In the genomic region with DNA sequence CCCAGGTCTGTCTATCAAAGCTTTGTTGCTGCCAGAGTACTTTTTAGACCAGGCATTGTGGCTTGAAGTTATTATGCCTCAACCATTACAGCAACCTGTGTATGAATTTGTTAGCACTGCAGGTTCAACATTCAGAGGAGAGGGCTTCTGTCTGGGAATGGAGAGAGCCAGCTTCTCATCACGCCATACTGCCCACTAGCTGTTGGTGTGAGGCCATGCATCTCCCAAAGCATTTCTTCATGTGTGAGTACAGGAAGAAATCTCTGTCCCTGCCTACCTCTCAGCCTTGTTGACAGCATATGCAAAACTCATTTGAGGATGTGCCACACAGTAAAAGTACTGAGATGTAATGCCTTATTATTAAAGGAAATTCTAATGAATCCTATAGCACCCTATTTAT, we compare ENCODE assay signal across 11 cellular contexts.
A peak's percentile ranks its signal among the peaks of the same experiment; 100 is the strongest.
DNase-seq lines count a peak whose midpoint lies in the region; ATAC-seq, FAIRE-seq and TF ChIP-seq lines count a peak whose summit lies in the region.
"Had no signal": no experiment of that assay in that cellular context is flagged by ENCODE, and none has a peak within 500 bp of the region (broad histone marks: within the 10 kb centered on the region; RNA-seq: fewer than 3 reads in every experiment).

No MANE protein-coding gene starts in this region.

- H3K4me3 Mint-ChIP-seq in activated naive CD4-positive, alpha-beta T cell treated with anti-CD3 and anti-CD28 coated beads, Interleukin-2, amount 10 ng/mL, durations not matched to agents 7 days and 5 days: no peak overlapping the region
- H3K4me3 Mint-ChIP-seq: stimulated activated naive CD8-positive, alpha-beta T cell treated with anti-CD3 and anti-CD28 coated beads, Interleukin-15, Interleukin-2, amounts not matched to agents 100 ng/mL and 50 ng/mL, for 24 hours had no signal

- H3K27ac Mint-ChIP-seq in activated naive CD4-positive, alpha-beta T cell treated with anti-CD3 and anti-CD28 coated beads, Interleukin-2, amount 10 ng/mL, durations not matched to agents 7 days and 5 days: no peak overlapping the region
- H3K27ac Mint-ChIP-seq: stimulated activated naive CD8-positive, alpha-beta T cell treated with anti-CD3 and anti-CD28 coated beads, Interleukin-15, Interleukin-2, amounts not matched to agents 100 ng/mL and 50 ng/mL, for 24 hours had no signal

- no peaks in the 10 kb centered on the region for H3K4me1 Mint-ChIP-seq in activated naive CD4-positive, alpha-beta T cell treated with anti-CD3 and anti-CD28 coated beads, Interleukin-2, amount 10 ng/mL, durations not matched to agents 7 days and 5 days

- H3K4me3 ChIP-seq in cardiac muscle cell (no peak overlapping the region), heart left ventricle (no peak overlapping the region), NB4 (ENCODE audit: low read depth, low read length) (no peak overlapping the region), epithelial cell of esophagus (ENCODE audit: low read length) (no peak overlapping the region), small intestine (ENCODE audit: low read depth in 1 of 2, low read length in 2 of 2) (no peak overlapping the region)
- H3K4me3 ChIP-seq: BLaER1 had no signal

- H3K4me1 ChIP-seq in cardiac muscle cell (ENCODE audit: low read depth) (no peaks in the 10 kb centered on the region), heart left ventricle (no peaks in the 10 kb centered on the region), small intestine (ENCODE audit: control insufficient read depth in 2 of 2, insufficient read depth in 1 of 2, low read depth in 1 of 2, low read length in 1 of 2) (no peaks in the 10 kb centered on the region)

- ATAC-seq in heart left ventricle (no peak), GM19351 (IDR thresholded peaks at IDR 0.05; ENCODE audit: unreplicated experiment) (no peak)

- no peaks in the 10 kb centered on the region for H3K27me3 ChIP-seq in cardiac muscle cell
- no peaks in the 10 kb centered on the region for H3K27me3 ChIP-seq in heart left ventricle
- H3K27me3 ChIP-seq in small intestine (ENCODE audit: control insufficient read depth in 2 of 2, insufficient read depth in 2 of 2, low read length in 2 of 2): no peaks in the 10 kb centered on the region
- H3K27me3 ChIP-seq: BLaER1 had no signal

- H3K36me3 ChIP-seq in cardiac muscle cell (no peaks in the 10 kb centered on the region), heart left ventricle (no peaks in the 10 kb centered on the region), small intestine (ENCODE audit: control insufficient read depth in 2 of 2, insufficient read depth in 2 of 2, low read length in 2 of 2) (no peaks in the 10 kb centered on the region)
- H3K36me3 ChIP-seq: BLaER1 had no signal

- no peak for FAIRE-seq in small intestine (lab: Jason Lieb, UNC)

- TF ChIP-seq POLR2A in heart left ventricle (IDR thresholded peaks at IDR 0.05): no peak
- TF ChIP-seq POLR2A in NB4 (IDR thresholded peaks at IDR 0.05; ENCODE audit: extremely low read depth, insufficient read length): no peak

- TF ChIP-seq CTCF in cardiac muscle cell (IDR thresholded peaks at IDR 0.05; ENCODE audit: low read depth, low read length) (peak; percentile 45), heart left ventricle (IDR thresholded peaks at IDR 0.05) (peak in 4 of 12 donors; percentile 24 to 35 (median 34)), NB4 (IDR thresholded peaks at IDR 0.05; ENCODE audit: low read depth, low read length) (peak; percentile 70), epithelial cell of esophagus (IDR thresholded peaks at IDR 0.05; ENCODE audit: insufficient read depth, low read depth, low read length, missing control alignments) (peak; percentile 48)

- intact Hi-C loops in heart left ventricle (cut with DNase I): loop anchor here in 1 of 10 donors (10.0 kb wide), 1 partner anchor 58 kb away; no protein-coding TSS in a partner anchor

- H3K27me3 Mint-ChIP-seq in activated naive CD4-positive, alpha-beta T cell treated with anti-CD3 and anti-CD28 coated beads, Interleukin-2, amount 10 ng/mL, durations not matched to agents 7 days and 5 days: no peaks in the 10 kb centered on the region
- H3K27me3 Mint-ChIP-seq: stimulated activated naive CD8-positive, alpha-beta T cell treated with anti-CD3 and anti-CD28 coated beads, Interleukin-15, Interleukin-2, amounts not matched to agents 100 ng/mL and 50 ng/mL, for 24 hours had no signal

- no peaks in the 10 kb centered on the region for H3K36me3 Mint-ChIP-seq in activated naive CD4-positive, alpha-beta T cell treated with anti-CD3 and anti-CD28 coated beads, Interleukin-2, amount 10 ng/mL, durations not matched to agents 7 days and 5 days

- DNase-seq in cardiac muscle cell (ENCODE audit: low read depth in 1 of 2, low spot score in 1 of 2) (peak; percentile 28 to 57), heart left ventricle (no peak), NB4 (ENCODE audit: low read depth) (peak; percentile 50), epithelial cell of esophagus (ENCODE audit: low read depth) (peak; percentile 21), small intestine (peak; percentile 15), NCI-H345 (lab: John Stamatoyannopoulos, UW) (no peak)
- DNase-seq in activated naive CD4-positive, alpha-beta T cell treated with anti-CD3 and anti-CD28 coated beads, Interleukin-2, amount 10 ng/mL, durations not matched to agents 7 days and 5 days: no peak
- DNase-seq: caudate nucleus had no signal

- H3K27ac ChIP-seq in cardiac muscle cell (no peak overlapping the region), heart left ventricle (no peak overlapping the region), small intestine (ENCODE audit: low read depth in 1 of 2, low read length in 1 of 2) (no peak overlapping the region)
- H3K27ac ChIP-seq: BLaER1 had no signal

- 69 to 91% (median 81%) methylated on average over 1 of the region's 1 CpG for WGBS in heart left ventricle, 4 donors
- 77 to 86% (median 77%) methylated on average over 1 of the region's 1 CpG for WGBS in small intestine, 3 donors

- H3K9me3 ChIP-seq in cardiac muscle cell (ENCODE audit: low read depth): no peaks in the 10 kb centered on the region
- H3K9me3 ChIP-seq in heart left ventricle: no peaks in the 10 kb centered on the region
- H3K9me3 ChIP-seq in small intestine (ENCODE audit: control insufficient read depth, low read depth): no peaks in the 10 kb centered on the region
- H3K9me3 ChIP-seq: BLaER1 had no signal

- CTCF ChIA-PET in activated naive CD4-positive, alpha-beta T cell treated with anti-CD3 and anti-CD28 coated beads, Interleukin-2, amount 10 ng/mL, durations not matched to agents 7 days and 5 days (lab: Charles Lee): no interaction called here

- no peaks in the 10 kb centered on the region for H3K9me3 Mint-ChIP-seq in activated naive CD4-positive, alpha-beta T cell treated with anti-CD3 and anti-CD28 coated beads, Interleukin-2, amount 10 ng/mL, durations not matched to agents 7 days and 5 days

Comparison
In these comparisons a context has a peak if more than half of its experiments do, and no peak if none do; other contexts are left out.
1. DNase-seq: peak in cardiac muscle cell (2 of 2), NB4 (single experiment), epithelial cell of esophagus (single experiment) and small intestine (single experiment); none in heart left ventricle (0 of 5), activated naive CD4-positive, alpha-beta T cell treated with anti-CD3 and anti-CD28 coated beads, Interleukin-2, amount 10 ng/mL, durations not matched to agents 7 days and 5 days (single experiment) and NCI-H345 (single experiment).